Comparison of ENCODE assay signal across 17 cellular contexts in genomic region chr5:133459474-133460155, GRCh38.
DNase-seq lines count a peak whose midpoint lies in the region; ATAC-seq and TF ChIP-seq lines count a peak whose summit lies in the region.
"Had no signal": no experiment of that assay in that cellular context is flagged by ENCODE, and none has a peak within 500 bp of the region (broad histone marks: within the 10 kb centered on the region; RNA-seq: fewer than 3 reads in every experiment).

No MANE protein-coding gene starts in this region.

- no peak for ATAC-seq in activated T-helper 17 cell treated with anti-CD3 and anti-CD28 coated beads, Interleukin-2, amount 50 U/mL, for 72 hours (replicated peaks)
- no peak for ATAC-seq in stimulated activated effector memory CD8-positive, alpha-beta T cell treated with anti-CD3 and anti-CD28 coated beads, Interleukin-12 subunit alpha, Interleukin-12 subunit beta, amount 100 ng/mL, for 72 hours
- ATAC-seq: PC-3 had no signal

- H3K4me3 Mint-ChIP-seq in activated T-helper 17 cell treated with anti-CD3 and anti-CD28 coated beads, Interleukin-2, amount 50 U/mL, for 72 hours, result peak overlapping the region; percentile 6
- no peak overlapping the region for H3K4me3 Mint-ChIP-seq in stimulated activated effector memory CD8-positive, alpha-beta T cell treated with anti-CD3 and anti-CD28 coated beads, Interleukin-12 subunit alpha, Interleukin-12 subunit beta, amount 100 ng/mL, for 72 hours
- H3K4me3 Mint-ChIP-seq: CD4-positive, CD25-positive, alpha-beta regulatory T cell had no signal

- DNase-seq in LNCaP clone FGC (ENCODE audit: low read depth), result no peak
- DNase-seq in iris pigment epithelial cell (ENCODE audit: low read depth), result peak; percentile 18
- DNase-seq in stimulated activated effector memory CD8-positive, alpha-beta T cell treated with anti-CD3 and anti-CD28 coated beads, Interleukin-12 subunit alpha, Interleukin-12 subunit beta, amount 100 ng/mL, for 72 hours (ENCODE audit: low spot score in 2 of 2), result no peak
- DNase-seq in activated CD4-positive, alpha-beta T cell treated with anti-CD3 and anti-CD28 coated beads, Interleukin-2, amount 50 U/mL, for 1 hour, result no peak
- no peak for DNase-seq in NCI-H1436 treated with DMSO at 0.1 percent for 48 hours (lab: John Stamatoyannopoulos, UW)
- DNase-seq in NCI-H1092 (lab: John Stamatoyannopoulos, UW), result no peak
- DNase-seq: DMS79, IMR-90, MV-4-11, NCI-H1694 treated with DMSO at 0.1 percent for 48 hours, NCI-H2107, NCI-H446 treated with DMSO at 0.1 percent for 48 hours, SHP77 treated with DMSO at 0.1 percent for 48 hours had no signal

- H3K36me3 Mint-ChIP-seq in activated T-helper 17 cell treated with anti-CD3 and anti-CD28 coated beads, Interleukin-2, amount 50 U/mL, for 72 hours (ENCODE audit: low read depth), result no peaks in the 10 kb centered on the region
- H3K36me3 Mint-ChIP-seq in stimulated activated effector memory CD8-positive, alpha-beta T cell treated with anti-CD3 and anti-CD28 coated beads, Interleukin-12 subunit alpha, Interleukin-12 subunit beta, amount 100 ng/mL, for 72 hours, result no peaks in the 10 kb centered on the region
- H3K36me3 Mint-ChIP-seq: CD4-positive, CD25-positive, alpha-beta regulatory T cell had no signal

- peak; percentile 7; the same call in 1 of the 2 replicates for TF ChIP-seq CTCF in LNCaP clone FGC (IDR thresholded peaks at IDR 0.05; ENCODE audit: control insufficient read depth, extremely low read depth, insufficient read depth)

- H3K4me3 ChIP-seq in LNCaP clone FGC (ENCODE audit: low read depth, low read length), result no peak overlapping the region
- H3K4me3 ChIP-seq: GM23248 had no signal

- H3K9me3 Mint-ChIP-seq in activated T-helper 17 cell treated with anti-CD3 and anti-CD28 coated beads, Interleukin-2, amount 50 U/mL, for 72 hours, result no peaks in the 10 kb centered on the region
- H3K9me3 Mint-ChIP-seq in stimulated activated effector memory CD8-positive, alpha-beta T cell treated with anti-CD3 and anti-CD28 coated beads, Interleukin-12 subunit alpha, Interleukin-12 subunit beta, amount 100 ng/mL, for 72 hours, result no peaks in the 10 kb centered on the region
- H3K9me3 Mint-ChIP-seq: CD4-positive, CD25-positive, alpha-beta regulatory T cell had no signal

- peaks cover 4% of the 10 kb centered on the region for H3K4me1 Mint-ChIP-seq in activated T-helper 17 cell treated with anti-CD3 and anti-CD28 coated beads, Interleukin-2, amount 50 U/mL, for 72 hours
- peaks cover 28% of the 10 kb centered on the region for H3K4me1 Mint-ChIP-seq in stimulated activated effector memory CD8-positive, alpha-beta T cell treated with anti-CD3 and anti-CD28 coated beads, Interleukin-12 subunit alpha, Interleukin-12 subunit beta, amount 100 ng/mL, for 72 hours
- H3K4me1 Mint-ChIP-seq: CD4-positive, CD25-positive, alpha-beta regulatory T cell had no signal

- H3K27ac Mint-ChIP-seq in activated T-helper 17 cell treated with anti-CD3 and anti-CD28 coated beads, Interleukin-2, amount 50 U/mL, for 72 hours, result no peak overlapping the region
- peak overlapping the region; percentile 71 for H3K27ac Mint-ChIP-seq in stimulated activated effector memory CD8-positive, alpha-beta T cell treated with anti-CD3 and anti-CD28 coated beads, Interleukin-12 subunit alpha, Interleukin-12 subunit beta, amount 100 ng/mL, for 72 hours
- H3K27ac Mint-ChIP-seq: CD4-positive, CD25-positive, alpha-beta regulatory T cell had no signal

- H3K27me3 Mint-ChIP-seq in activated T-helper 17 cell treated with anti-CD3 and anti-CD28 coated beads, Interleukin-2, amount 50 U/mL, for 72 hours, result no peaks in the 10 kb centered on the region
